ENCODE assay signal across 10 cellular contexts in the genomic region with DNA sequence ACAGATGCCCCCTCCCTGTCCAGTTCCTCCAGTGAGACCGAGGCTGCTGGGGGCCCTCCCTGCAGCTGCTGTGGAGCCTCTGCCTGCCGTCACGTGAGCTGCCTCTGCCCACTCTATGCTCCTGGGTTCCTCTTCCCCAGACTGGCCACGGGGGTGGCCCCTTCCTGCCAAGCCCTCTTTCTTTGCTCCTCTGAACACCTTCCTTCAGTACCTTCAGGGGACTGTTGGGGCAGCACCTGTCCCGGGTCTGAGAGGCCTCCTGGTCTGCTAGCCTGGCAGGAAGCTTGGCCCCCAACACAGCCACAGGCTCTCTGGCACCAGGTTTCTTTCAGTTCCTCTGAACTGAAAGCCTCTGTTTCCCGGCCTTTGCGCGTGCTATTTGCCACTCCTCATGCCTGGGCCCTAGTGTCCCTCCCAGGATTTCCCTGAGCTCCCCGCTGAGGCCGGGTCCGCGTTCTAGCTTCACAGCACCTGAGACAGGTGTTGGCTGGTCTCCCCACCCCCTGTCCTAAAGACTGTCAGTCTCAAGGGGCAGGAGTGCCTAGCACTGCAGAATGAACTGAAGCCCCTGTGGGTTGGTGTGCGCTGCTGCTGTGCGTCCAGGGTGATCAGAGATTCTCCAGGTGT. TPM values are rescaled to one million over a fixed set of nuclear protein-coding genes. Genes with fewer than 3 reads are reported as not detected.
A peak's percentile ranks its signal among the peaks of the same experiment; 100 is the strongest.
DNase-seq lines count a peak whose midpoint lies in the region; ATAC-seq and TF ChIP-seq lines count a peak whose summit lies in the region.
"Had no signal": no experiment of that assay in that cellular context is flagged by ENCODE, and none has a peak within 500 bp of the region (broad histone marks: within the 10 kb centered on the region; RNA-seq: fewer than 3 reads in every experiment).

No MANE protein-coding gene starts in this region.

- no peaks in the 10 kb centered on the region for H3K36me3 ChIP-seq in neutrophil

- no peaks in the 10 kb centered on the region for H3K36me3 Mint-ChIP-seq in activated naive CD8-positive, alpha-beta T cell treated with anti-CD3 and anti-CD28 coated beads for 36 hours

- H3K27me3 Mint-ChIP-seq in activated naive CD8-positive, alpha-beta T cell treated with anti-CD3 and anti-CD28 coated beads for 36 hours = no peaks in the 10 kb centered on the region

- no peak for DNase-seq in activated naive CD8-positive, alpha-beta T cell treated with anti-CD3 and anti-CD28 coated beads for 36 hours
- DNase-seq in DMS153 (lab: John Stamatoyannopoulos, UW) (no peak), NCI-H446 (lab: John Stamatoyannopoulos, UW) (no peak)
- DNase-seq in central memory CD4-positive, alpha-beta T cell = no peak
- DNase-seq: cerebellar nuclear complex had no signal

- no peaks in the 10 kb centered on the region for H3K9me3 Mint-ChIP-seq in activated naive CD8-positive, alpha-beta T cell treated with anti-CD3 and anti-CD28 coated beads for 36 hours

- peak overlapping the region; percentile 88 for H3K27ac ChIP-seq in neutrophil

- H3K4me3 Mint-ChIP-seq in activated naive CD8-positive, alpha-beta T cell treated with anti-CD3 and anti-CD28 coated beads for 36 hours = no peak overlapping the region

- peak; percentile 11 for TF ChIP-seq CTCF in neutrophil (IDR thresholded peaks at IDR 0.05)

- H3K4me3 ChIP-seq in neutrophil (ENCODE audit: low read depth in 1 of 2, low read length in 1 of 2) = peak overlapping the region; percentile 40 to 51

- peaks cover 5% of the 10 kb centered on the region for H3K4me1 Mint-ChIP-seq in activated naive CD8-positive, alpha-beta T cell treated with anti-CD3 and anti-CD28 coated beads for 36 hours

- ATAC-seq in GM18502 (IDR thresholded peaks at IDR 0.05; ENCODE audit: poor library complexity, unreplicated experiment) (peak; percentile 47), HG02852 (IDR thresholded peaks at IDR 0.05; ENCODE audit: unreplicated experiment) (peak; percentile 61), GM18909 (IDR thresholded peaks at IDR 0.05; ENCODE audit: poor library complexity, unreplicated experiment) (no peak)

- peaks cover 52 to 60% of the 10 kb centered on the region in 2 experiments for H3K4me1 ChIP-seq in neutrophil (ENCODE audit: control insufficient read depth in 1 of 2, insufficient read depth in 1 of 2, low read depth in 1 of 2, low read length in 1 of 2)

- no peaks in the 10 kb centered on the region for H3K9me3 ChIP-seq in neutrophil

- peak overlapping the region; percentile 45 for H3K27ac Mint-ChIP-seq in activated naive CD8-positive, alpha-beta T cell treated with anti-CD3 and anti-CD28 coated beads for 36 hours

- H3K27me3 ChIP-seq in neutrophil = no peaks in the 10 kb centered on the region

RNA-seq across cellular contexts. Expression of gene ATP6V0C, which starts 6.6 kb away (rescaled TPM):
- total RNA-seq in activated naive CD8-positive, alpha-beta T cell treated with anti-CD3 and anti-CD28 coated beads for 36 hours = 100 to 1,000 TPM; 124 to 125 TPM

RNA-seq across cellular contexts. Expression of gene AMDHD2, which starts 13.0 kb away (rescaled TPM):
- total RNA-seq in activated naive CD8-positive, alpha-beta T cell treated with anti-CD3 and anti-CD28 coated beads for 36 hours = 10 to 100 TPM; 34.6 to 35.4 TPM

RNA-seq across cellular contexts. Expression of gene CEMP1, which starts 24.0 kb away (rescaled TPM):
- total RNA-seq in activated naive CD8-positive, alpha-beta T cell treated with anti-CD3 and anti-CD28 coated beads for 36 hours = not detected
- total RNA-seq: LHCN-M2 had no signal

RNA-seq across cellular contexts. Expression of gene PDPK1, which starts 30.7 kb away (rescaled TPM):
- 10 to 100 TPM; 36.5 to 42.2 TPM for total RNA-seq in activated naive CD8-positive, alpha-beta T cell treated with anti-CD3 and anti-CD28 coated beads for 36 hours

RNA-seq across cellular contexts. Expression of gene TBC1D24, which starts 32.2 kb away (rescaled TPM):
- total RNA-seq in activated naive CD8-positive, alpha-beta T cell treated with anti-CD3 and anti-CD28 coated beads for 36 hours = 10 to 100 TPM; 21.1 to 23.0 TPM
